In the genomic region with DNA sequence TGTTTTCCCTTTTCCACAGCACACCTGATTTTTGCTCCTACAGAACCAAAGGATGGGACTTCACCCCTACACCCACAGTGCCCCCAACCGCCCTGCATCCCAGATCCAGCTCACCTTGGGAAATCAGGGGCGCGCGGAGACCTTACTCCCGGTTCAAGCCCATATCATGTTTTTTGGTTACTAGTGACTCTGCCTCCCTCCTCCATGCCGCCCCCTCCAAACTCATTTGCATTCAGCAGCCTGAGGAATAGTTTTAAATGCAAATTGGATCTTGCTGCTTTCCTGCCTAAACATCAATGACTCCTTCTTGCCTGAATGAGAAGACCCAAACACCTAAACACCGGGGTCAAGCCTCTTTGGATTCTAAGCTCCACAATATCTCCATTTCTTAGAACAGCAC, we compare ENCODE assay signal across 31 cellular contexts.
"Had no signal": no experiment of that assay in that cellular context is flagged by ENCODE, and none has a peak within 500 bp of the region (broad histone marks: within the 10 kb centered on the region; RNA-seq: fewer than 3 reads in every experiment).

No MANE protein-coding gene starts in this region.

- H3K9me3 Mint-ChIP-seq: activated B cell treated with CpG ODN at 0.5 μM for 24 hours; activated naive CD4-positive, alpha-beta T cell treated with anti-CD3 and anti-CD28 coated beads for 36 hours; activated T-helper 1 cell treated with anti-CD3 and anti-CD28 coated beads, Interleukin-12 subunit alpha, Interleukin-12 subunit beta, Interleukin-2, Interleukin-4 antibody, amounts not matched to agents 30 ng/mL and 10 ng/mL and 1 ng/mL, durations not matched to agents 14 hours and 24 hours and 36 hours had no signal

- H3K4me1 Mint-ChIP-seq: activated B cell treated with CpG ODN at 0.5 μM for 24 hours, T-cell had no signal

- H3K4me3 Mint-ChIP-seq: activated B cell treated with CpG ODN at 0.5 μM for 24 hours; activated CD4-positive, alpha-beta memory T cell treated with anti-CD3 and anti-CD28 coated beads for 36 hours; activated naive CD4-positive, alpha-beta T cell treated with anti-CD3 and anti-CD28 coated beads for 36 hours; activated T-cell treated with anti-CD3 and anti-CD28 coated beads, Interleukin-2, amount 50 U/mL, for 4 hours; activated T-helper 1 cell treated with anti-CD3 and anti-CD28 coated beads, Interleukin-12 subunit alpha, Interleukin-12 subunit beta, Interleukin-2, Interleukin-4 antibody, amounts not matched to agents 30 ng/mL and 10 ng/mL and 1 ng/mL, durations not matched to agents 14 hours and 24 hours and 36 hours; T-cell had no signal

- H3K36me3 ChIP-seq: adrenal gland, breast epithelium had no signal

- H3K4me1 ChIP-seq: adrenal gland, body of pancreas, breast epithelium had no signal

- H3K27ac Mint-ChIP-seq: activated B cell treated with CpG ODN at 0.5 μM for 24 hours; activated CD4-positive, alpha-beta memory T cell treated with anti-CD3 and anti-CD28 coated beads for 36 hours; activated naive CD4-positive, alpha-beta T cell treated with anti-CD3 and anti-CD28 coated beads for 36 hours; activated T-helper 1 cell treated with anti-CD3 and anti-CD28 coated beads, Interleukin-12 subunit alpha, Interleukin-12 subunit beta, Interleukin-2, Interleukin-4 antibody, amounts not matched to agents 30 ng/mL and 10 ng/mL and 1 ng/mL, durations not matched to agents 14 hours and 24 hours and 36 hours; T-cell had no signal

- H3K9ac ChIP-seq: KMS-11 had no signal

- H3K4me3 ChIP-seq: adrenal gland, body of pancreas, breast epithelium had no signal

- H3K36me3 Mint-ChIP-seq: activated CD4-positive, alpha-beta memory T cell treated with anti-CD3 and anti-CD28 coated beads for 36 hours; activated naive CD4-positive, alpha-beta T cell treated with anti-CD3 and anti-CD28 coated beads, Interleukin-2, amount 50 U/mL, for 72 hours; T-cell had no signal

- H3K27me3 ChIP-seq: adrenal gland, body of pancreas, breast epithelium had no signal

- H3K27me3 Mint-ChIP-seq: activated B cell treated with CpG ODN at 0.5 μM for 24 hours; activated CD4-positive, alpha-beta memory T cell treated with anti-CD3 and anti-CD28 coated beads for 36 hours; T-cell had no signal

- H3K9me3 ChIP-seq: adrenal gland, body of pancreas, breast epithelium had no signal

- H3K27ac ChIP-seq: adrenal gland, body of pancreas, breast epithelium, KMS-11, RWPE1, VCaP had no signal

- DNase-seq: activated B cell treated with CpG ODN at 0.5 μM for 24 hours; activated CD4-positive, alpha-beta memory T cell treated with anti-CD3 and anti-CD28 coated beads for 36 hours; activated CD4-positive, alpha-beta T cell treated with anti-CD3 and anti-CD28 coated beads for 4 hours; activated CD4-positive, alpha-beta T cell treated with anti-CD3 and anti-CD28 coated beads, Interleukin-2, amount 50 U/mL, for 1 hour; activated CD4-positive, CD25-positive, alpha-beta regulatory T cell treated with anti-CD3 and anti-CD28 coated beads, Interleukin-2, amount 50 U/mL, for 72 hours; activated CD8-positive, alpha-beta memory T cell treated with anti-CD3 and anti-CD28 coated beads, Interleukin-2, amount 50 U/mL, for 4 hours; activated gamma-delta T cell treated with Interleukin-2 at 50 U/mL for 16 hours; activated naive CD4-positive, alpha-beta T cell treated with anti-CD3 and anti-CD28 coated beads for 36 hours; activated T-cell treated with anti-CD3 and anti-CD28 coated beads for 4 hours; activated T-cell treated with anti-CD3 and anti-CD28 coated beads, Interleukin-2, amount 50 U/mL, for 4 hours; adrenal gland; body of pancreas; MM.1S; MV-4-11; NCI-H1092; NCI-H1436 treated with DMSO at 0.1 percent for 48 hours; NCI-H1694 treated with DMSO at 0.1 percent for 48 hours; NCI-H2029; NCI-H345; NCI-H524 treated with DMSO at 0.1 percent for 48 hours; PC-3; SIG-M5; T-cell; T-helper 2 cell; T-helper 9 cell had no signal
